ENCODE assay signal across 27 cellular contexts in the genomic region with DNA sequence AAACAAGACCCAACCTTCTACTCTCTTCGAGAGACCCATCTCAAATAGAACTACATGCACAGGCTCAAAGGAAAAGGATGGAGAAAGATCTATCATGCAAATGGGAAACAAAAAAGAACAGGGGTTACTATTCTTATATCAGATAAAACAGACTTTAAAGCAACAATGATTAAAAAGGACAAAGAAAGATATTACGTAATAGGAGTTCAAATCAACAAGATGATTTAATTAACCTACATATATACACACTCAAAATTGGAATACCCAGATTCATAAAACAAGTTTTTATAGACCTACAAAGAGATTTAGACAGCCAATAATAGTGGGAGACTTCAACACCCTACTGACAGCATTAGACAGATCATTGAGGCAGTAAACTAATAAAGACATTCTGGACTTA.
"Had no signal": no experiment of that assay in that cellular context is flagged by ENCODE, and none has a peak within 500 bp of the region (broad histone marks: within the 10 kb centered on the region; RNA-seq: fewer than 3 reads in every experiment).

No MANE protein-coding gene starts in this region.

- H3K4me1 ChIP-seq: stomach, suprapubic skin, testis, thyroid gland, tibial artery, tibial nerve, transverse colon, upper lobe of left lung, upper lobe of right lung, uterus, vagina had no signal

- FAIRE-seq: urothelium cell line had no signal

- H3K9me3 ChIP-seq: suprapubic skin, testis, thoracic aorta, thyroid gland, transverse colon, upper lobe of right lung, uterus, vagina had no signal

- H3K4me3 ChIP-seq: stomach, suprapubic skin, testis, thoracic aorta, thyroid gland, tibial artery, tibial nerve, transverse colon, upper lobe of left lung, upper lobe of right lung, uterus, vagina had no signal

- ATAC-seq: stimulated activated effector memory CD8-positive, alpha-beta T cell treated with anti-CD3 and anti-CD28 coated beads, Interleukin-12 subunit alpha, Interleukin-12 subunit beta, amount 100 ng/mL, for 72 hours; stimulated activated memory B cell treated with anti-CD40 and anti-IgM and Interleukin-4, amounts not matched to agents 10 μg/mL and 1 μg/mL and 100 μg/mL, for 72 hours; stimulated activated naive B cell treated with anti-CD40 and anti-IgM and Interleukin-4, amounts not matched to agents 10 μg/mL and 1 μg/mL and 100 μg/mL, for 72 hours; stimulated activated naive CD8-positive, alpha-beta T cell treated with anti-CD3 and anti-CD28 coated beads, Interleukin-15, amount 100 ng/mL, for 72 hours; stimulated activated naive CD8-positive, alpha-beta T cell treated with anti-CD3 and anti-CD28 coated beads, Interleukin-15, Interleukin-2, amounts not matched to agents 100 U/mL and 50 U/mL, for 24 hours; upper lobe of right lung had no signal

- H3K36me3 ChIP-seq: stomach, suprapubic skin, thoracic aorta, thyroid gland, tibial artery, tibial nerve, transverse colon, upper lobe of left lung, upper lobe of right lung, uterus, vagina had no signal

- DNase-seq: stimulated activated CD4-positive, alpha-beta T cell treated with anti-CD3 and anti-CD28 coated beads, Interleukin-2, amount 100 ng/mL, for 48 hours; stimulated activated CD4-positive, alpha-beta T cell treated with anti-CD3 and anti-CD28 coated beads, Interleukin-4, amount 100 ng/mL, for 1 hour; stimulated activated CD4-positive, alpha-beta T cell treated with anti-CD3 and anti-CD28 coated beads, Interleukin-4, amount 100 ng/mL, for 24 hours; stimulated activated CD4-positive, alpha-beta T cell treated with anti-CD3 and anti-CD28 coated beads, Interleukin-4, amount 100 ng/mL, for 4 hours; stimulated activated CD8-positive, alpha-beta memory T cell treated with anti-CD3 and anti-CD28 coated beads, Interleukin-4, amount 100 ng/mL, for 48 hours; stimulated activated naive B cell treated with anti-CD40 and anti-IgM and Interleukin-4, amounts not matched to agents 10 μg/mL and 1 μg/mL and 100 μg/mL, for 72 hours; stimulated activated naive CD4-positive, alpha-beta T cell; stimulated activated naive CD4-positive, alpha-beta T cell treated with Interleukin-2 at 50 U/mL for 16 hours; stimulated activated naive CD8-positive, alpha-beta T cell treated with anti-CD3 and anti-CD28 coated beads, Interleukin-15, amount 100 ng/mL, for 72 hours; stimulated activated naive CD8-positive, alpha-beta T cell treated with anti-CD3 and anti-CD28 coated beads, Interleukin-15, Interleukin-2, amounts not matched to agents 100 U/mL and 50 U/mL, for 24 hours; stomach; substantia nigra; testis; thyroid gland; tibial artery; transverse colon; trophoblast cell; upper lobe of left lung; upper lobe of right lung; uterus had no signal

- H3K27ac ChIP-seq: stomach, suprapubic skin, testis, thoracic aorta, thyroid gland, tibial artery, tibial nerve, transverse colon, upper lobe of left lung, upper lobe of right lung, uterus, vagina had no signal

- H3K27me3 ChIP-seq: stomach, suprapubic skin, testis, thyroid gland, tibial artery, tibial nerve, transverse colon, upper lobe of left lung, upper lobe of right lung, uterus, vagina had no signal
